ENCODE assay signal across 22 cellular contexts in genomic region chr14:35138585-35138984, GRCh38.
"Had no signal": no experiment of that assay in that cellular context is flagged by ENCODE, and none has a peak within 500 bp of the region (broad histone marks: within the 10 kb centered on the region; RNA-seq: fewer than 3 reads in every experiment).

No MANE protein-coding gene starts in this region.

- H3K4me3 Mint-ChIP-seq: dendritic cell treated with granulocyte-macrophage colony-stimulating factor and Interleukin-4, amounts not matched to agents 40 ng/mL and 50 ng/mL, for 4 days; endodermal cell; memory B cell; natural killer cell treated with Interleukin-12 subunit alpha and Interleukin-12 subunit beta and Interleukin-15 and Interleukin-18, amount 100 ng/mL, for 72 hours; neural crest cell; stimulated activated effector memory CD8-positive, alpha-beta T cell treated with anti-CD3 and anti-CD28 coated beads, Interleukin-12 subunit alpha, Interleukin-12 subunit beta, amount 100 ng/mL, for 72 hours; type B pancreatic cell had no signal

- H3K4me1 Mint-ChIP-seq: endodermal cell had no signal

- H3K4me1 ChIP-seq: gastrocnemius medialis, prostate gland, right atrium auricular region, sigmoid colon, stomach, thyroid gland had no signal

- DNase-seq: effector CD8-positive, alpha-beta T cell; endodermal cell; foreskin fibroblast; gastrocnemius medialis; head of caudate nucleus; sigmoid colon; stimulated activated CD4-positive, alpha-beta T cell treated with anti-CD3 and anti-CD28 coated beads, Interleukin-2, amount 100 ng/mL, for 24 hours; stimulated activated CD4-positive, alpha-beta T cell treated with anti-CD3 and anti-CD28 coated beads, Interleukin-4, amount 100 ng/mL, for 24 hours; stimulated activated naive CD4-positive, alpha-beta T cell treated with Interleukin-2 at 50 U/mL for 16 hours; stomach; thyroid gland had no signal

- ATAC-seq: esophagus mucosa; gastrocnemius medialis; natural killer cell treated with Interleukin-12 subunit alpha and Interleukin-12 subunit beta and Interleukin-15 and Interleukin-18, amount 100 ng/mL, for 72 hours; stimulated activated effector memory CD8-positive, alpha-beta T cell treated with anti-CD3 and anti-CD28 coated beads, Interleukin-12 subunit alpha, Interleukin-12 subunit beta, amount 100 ng/mL, for 72 hours had no signal

- H3K27ac ChIP-seq: epithelial cell of prostate, gastrocnemius medialis, prostate gland, right atrium auricular region, sigmoid colon, stomach, thyroid gland had no signal

- H3K27me3 ChIP-seq: gastrocnemius medialis, right atrium auricular region, sigmoid colon, stomach, thyroid gland had no signal

- H3K27ac Mint-ChIP-seq: dendritic cell treated with granulocyte-macrophage colony-stimulating factor and Interleukin-4, amounts not matched to agents 40 ng/mL and 50 ng/mL, for 4 days; endodermal cell; stimulated activated effector memory CD8-positive, alpha-beta T cell treated with anti-CD3 and anti-CD28 coated beads, Interleukin-12 subunit alpha, Interleukin-12 subunit beta, amount 100 ng/mL, for 72 hours; type B pancreatic cell had no signal

- H3K9me3 ChIP-seq: gastrocnemius medialis, prostate gland, right atrium auricular region, sigmoid colon, stomach, thyroid gland had no signal

- H3K36me3 ChIP-seq: gastrocnemius medialis, prostate gland, right atrium auricular region, thyroid gland had no signal

- H3K4me3 ChIP-seq: gastrocnemius medialis, lung, prostate gland, right atrium auricular region, sigmoid colon, stomach, thyroid gland had no signal

- H3K27me3 Mint-ChIP-seq: dendritic cell treated with granulocyte-macrophage colony-stimulating factor and Interleukin-4, amounts not matched to agents 40 ng/mL and 50 ng/mL, for 4 days; memory B cell; natural killer cell treated with Interleukin-12 subunit alpha and Interleukin-12 subunit beta and Interleukin-15 and Interleukin-18, amount 100 ng/mL, for 72 hours; type B pancreatic cell had no signal

- H3K9me3 Mint-ChIP-seq: dendritic cell treated with granulocyte-macrophage colony-stimulating factor and Interleukin-4, amounts not matched to agents 40 ng/mL and 50 ng/mL, for 4 days; endodermal cell; memory B cell; natural killer cell treated with Interleukin-12 subunit alpha and Interleukin-12 subunit beta and Interleukin-15 and Interleukin-18, amount 100 ng/mL, for 72 hours; neural crest cell; stimulated activated effector memory CD8-positive, alpha-beta T cell treated with anti-CD3 and anti-CD28 coated beads, Interleukin-12 subunit alpha, Interleukin-12 subunit beta, amount 100 ng/mL, for 72 hours; type B pancreatic cell had no signal
